ENCODE assay signal across 9 cellular contexts in genomic region chr7:36154255-36155212, GRCh38. TPM values are rescaled to one million over a fixed set of nuclear protein-coding genes. Genes with fewer than 3 reads are reported as not detected.
DNase-seq lines count a peak whose midpoint lies in the region; ATAC-seq, FAIRE-seq and TF ChIP-seq lines count a peak whose summit lies in the region.
"Had no signal": no experiment of that assay in that cellular context is flagged by ENCODE, and none has a peak within 500 bp of the region (broad histone marks: within the 10 kb centered on the region; RNA-seq: fewer than 3 reads in every experiment).

No MANE protein-coding gene starts in this region.

- H3K4me1 ChIP-seq in NT2/D1 (ENCODE audit: insufficient read depth, insufficient read length) (peaks cover 12% of the 10 kb centered on the region), esophagus squamous epithelium (peaks cover 49 to 72% (median 52%) of the 10 kb centered on the region in 3 donors), neutrophil (ENCODE audit: control insufficient read depth in 1 of 2, insufficient read depth in 1 of 2, low read depth in 1 of 2, low read length in 1 of 2) (peaks cover 51 to 72% of the 10 kb centered on the region in 2 experiments)

- H3K27ac ChIP-seq in C4-2B (peak overlapping the region; percentile 87), esophagus squamous epithelium (peak overlapping the region in 3 of 4 donors; percentile 83 to 90 (median 85)), neutrophil (peak overlapping the region; percentile 90)

- H3K9me3 ChIP-seq in NT2/D1 (ENCODE audit: insufficient read depth, low read length) (no peaks in the 10 kb centered on the region), esophagus squamous epithelium (no peaks in the 10 kb centered on the region), neutrophil (no peaks in the 10 kb centered on the region)

- H3K36me3 ChIP-seq in NT2/D1 (ENCODE audit: insufficient read depth, insufficient read length, low read length) (peaks cover 13% of the 10 kb centered on the region), esophagus squamous epithelium (no peaks in the 10 kb centered on the region), neutrophil (peaks cover 32% of the 10 kb centered on the region)

- 68 to 87% methylated on average over 7 to 11 of the region's 44 CpGs for WGBS in esophagus squamous epithelium, 2 donors

- intact Hi-C loops in esophagus squamous epithelium (cut with DNase I), result no loop called here

- DNase-seq in NT2/D1 (ENCODE audit: low read depth, low spot score) (no peak), esophagus squamous epithelium (lab: John Stamatoyannopoulos, UW) (no peak), GM19239 (ENCODE audit: insufficient read length, low spot score) (no peak), HUDEP-2 (lab: John Stamatoyannopoulos, UW; ENCODE audit: unreplicated experiment in 76 of 76) (no peak), HuH-7 (ENCODE audit: low spot score) (no peak)

- TF ChIP-seq CTCF in C4-2B (conservative IDR thresholded peaks at IDR 0.05) (no peak), esophagus squamous epithelium (IDR thresholded peaks at IDR 0.05) (no peak), neutrophil (IDR thresholded peaks at IDR 0.05) (no peak)

- H3K4me3 ChIP-seq in NT2/D1 (ENCODE audit: insufficient read length, low read depth) (peak overlapping the region; percentile 65), esophagus squamous epithelium (peak overlapping the region; percentile 61 to 89 (median 76)), neutrophil (ENCODE audit: low read depth in 1 of 2, low read length in 1 of 2) (peak overlapping the region; percentile 99 to 100)

- H3K27me3 ChIP-seq in NT2/D1 (ENCODE audit: insufficient read depth, insufficient read length) (peaks cover 46% of the 10 kb centered on the region), esophagus squamous epithelium (no peaks in the 10 kb centered on the region), neutrophil (no peaks in the 10 kb centered on the region)

- no peak for TF ChIP-seq POLR2A in esophagus squamous epithelium (IDR thresholded peaks at IDR 0.05)

- no peak for ATAC-seq in HG03457 (IDR thresholded peaks at IDR 0.05; ENCODE audit: unreplicated experiment)

- peak overlapping the region; percentile 82 for H3K9ac ChIP-seq in NT2/D1 (ENCODE audit: insufficient read length, low read depth)

- no peak for FAIRE-seq in GM19239 (lab: Jason Lieb, UNC)
- FAIRE-seq: endothelial cell of umbilical vein had no signal

RNA-seq across cellular contexts. Expression of gene EEPD1, which starts 1.5 kb away (rescaled TPM):
- total RNA-seq in esophagus squamous epithelium, result 10 to 100 TPM in 1 of 4 donors, 1 to 10 TPM in 3; 2.3 to 10.2 (median 4.8) TPM
